Comparison of ENCODE assay signal across 12 cellular contexts in genomic region chr20:45487231-45487635, GRCh38. TPM values are rescaled to one million over a fixed set of nuclear protein-coding genes. Genes with fewer than 3 reads are reported as not detected.
DNase-seq lines count a peak whose midpoint lies in the region; ATAC-seq, FAIRE-seq and TF ChIP-seq lines count a peak whose summit lies in the region.
"Had no signal": no experiment of that assay in that cellular context is flagged by ENCODE, and none has a peak within 500 bp of the region (broad histone marks: within the 10 kb centered on the region; RNA-seq: fewer than 3 reads in every experiment).

No MANE protein-coding gene starts in this region.

- H3K4me3 ChIP-seq in AG04450 (ENCODE audit: low read depth, low read length) = no peak overlapping the region
- H3K4me3 ChIP-seq in PC-3 (ENCODE audit: low read length) = no peak overlapping the region
- H3K4me3 ChIP-seq: stomach had no signal

- peaks cover 17% of the 10 kb centered on the region for H3K27me3 ChIP-seq in AG04450 (ENCODE audit: control insufficient read depth, insufficient read depth, low read length)
- no peaks in the 10 kb centered on the region for H3K27me3 ChIP-seq in PC-3 (ENCODE audit: low read length)

- peaks cover 16% of the 10 kb centered on the region for H3K4me1 ChIP-seq in PC-3 (ENCODE audit: insufficient read depth, low read length)
- H3K4me1 ChIP-seq: stomach had no signal

- H3K9ac ChIP-seq in PC-3 (ENCODE audit: low read length) = no peak overlapping the region

- ATAC-seq in PC-3 = no peak
- no peak for ATAC-seq in GM19035 (IDR thresholded peaks at IDR 0.05; ENCODE audit: unreplicated experiment)
- no peak for ATAC-seq in GM21723 (IDR thresholded peaks at IDR 0.05; ENCODE audit: unreplicated experiment)
- ATAC-seq in HG03159 (IDR thresholded peaks at IDR 0.05; ENCODE audit: unreplicated experiment) = no peak
- no peak for ATAC-seq in HG02981 (IDR thresholded peaks at IDR 0.05; ENCODE audit: unreplicated experiment)
- ATAC-seq: natural killer cell had no signal

- CTCF ChIA-PET in AG04450 (lab: Charles Lee) = no interaction called here
- CTCF ChIA-PET in PC-3 (lab: Charles Lee) = no interaction called here

- TF ChIP-seq CTCF in AG04450 (IDR thresholded peaks at IDR 0.05; ENCODE audit: low read depth, low read length) (0 out of 2 replicates have a peak, but pooled peaks have one; percentile 9), PC-3 (conservative IDR thresholded peaks at IDR 0.05; ENCODE audit: low read depth, low read length) (peak; percentile 38; the same call in 1 of the 2 replicates)

- H3K27ac ChIP-seq in AG04450 (ENCODE audit: low read depth, low read length) (no peak overlapping the region), PC-3 (ENCODE audit: low read length) (no peak overlapping the region)
- H3K27ac ChIP-seq: stomach had no signal

- H3K9me2 ChIP-seq in PC-3 (replicated peaks; ENCODE audit: low read length) = no peaks in the 10 kb centered on the region; the same call in 1 of the 2 replicates

- H3K36me3 ChIP-seq in PC-3 (ENCODE audit: low read depth, low read length) = no peaks in the 10 kb centered on the region
- H3K36me3 ChIP-seq: stomach had no signal

- no peak overlapping the region for H3K4me2 ChIP-seq in PC-3 (ENCODE audit: low read length)

- H3K79me2 ChIP-seq in PC-3 (ENCODE audit: low read length) = no peaks in the 10 kb centered on the region

- no peaks in the 10 kb centered on the region for H4K20me1 ChIP-seq in PC-3 (ENCODE audit: low read length)

- DNase-seq in AG04450 (ENCODE audit: low read depth, low spot score) = no peak
- DNase-seq in GM19239 (ENCODE audit: insufficient read length, low spot score) = peak; percentile 19
- no peak for DNase-seq in PC-3
- peak; percentile 77 for DNase-seq in iPS-NIHi7 (ENCODE audit: extremely low spot score)
- DNase-seq: hippocampal formation, natural killer cell, NCI-H1436 treated with DMSO at 0.1 percent for 48 hours, stomach had no signal

- no peak for FAIRE-seq in GM19239 (lab: Jason Lieb, UNC)

- POLR2A ChIA-PET in AG04450 (lab: Yijun Ruan, JAX) = no interaction called here
- POLR2A ChIA-PET in PC-3 (lab: Charles Lee; ENCODE audit: unreplicated experiment) = no interaction called here

- no peaks in the 10 kb centered on the region for H3F3A ChIP-seq in PC-3 (ENCODE audit: low read length, unreplicated experiment)

- BruUV-seq in PC-3 (replicated peaks; lab: Mats Ljungman, UMichigan) = no TSS peak

- no peak overlapping the region for H2AFZ ChIP-seq in PC-3 (ENCODE audit: low read length)

- intact Hi-C loops in PC-3 (cut with micrococcal nuclease) = no loop called here

- H3K9me3 ChIP-seq in AG04450 (ENCODE audit: control insufficient read depth, insufficient read depth, low read length) (no peaks in the 10 kb centered on the region; the same call in 1 of the 2 replicates), PC-3 (ENCODE audit: low read length) (no peaks in the 10 kb centered on the region)
- H3K9me3 ChIP-seq: stomach had no signal

RNA-seq across cellular contexts. Expression of gene WFDC2, which starts 17.7 kb away (rescaled TPM):
- polyA plus RNA-seq in AG04450 (2011; rRNA removed) = not detected in 2 replicates
- not detected in 2 replicates for polyA minus RNA-seq in AG04450 (2011; rRNA and poly(A)+ RNA removed)
- not detected in 2 replicates for total RNA-seq in PC-3 (2014; rRNA removed)
- total RNA-seq: natural killer cell had no signal

RNA-seq across cellular contexts. Expression of gene SPINT3, which starts 28.2 kb away (rescaled TPM):
- not detected in 2 replicates for polyA plus RNA-seq in AG04450 (2011; rRNA removed)
- polyA minus RNA-seq in AG04450 (2011; rRNA and poly(A)+ RNA removed) = not detected in 2 replicates
- not detected in 2 replicates for total RNA-seq in PC-3 (2014; rRNA removed)
- total RNA-seq: natural killer cell, stomach had no signal
- polyA plus RNA-seq: stomach had no signal

RNA-seq across cellular contexts. Expression of gene WFDC6, which starts 52.0 kb away (rescaled TPM):
- polyA plus RNA-seq in AG04450 (2011; rRNA removed) = not detected in 2 replicates
- polyA minus RNA-seq in AG04450 (2011; rRNA and poly(A)+ RNA removed) = not detected in 2 replicates
- not detected in 2 replicates for total RNA-seq in PC-3 (2014; rRNA removed)
- total RNA-seq: natural killer cell, stomach had no signal
- polyA plus RNA-seq: stomach had no signal

RNA-seq across cellular contexts. Expression of gene EPPIN, which starts 60.0 kb away (rescaled TPM):
- polyA plus RNA-seq in AG04450 (2011; rRNA removed) = not detected in 2 replicates
- polyA minus RNA-seq in AG04450 (2011; rRNA and poly(A)+ RNA removed) = not detected in 2 replicates
- total RNA-seq in PC-3 (2014; rRNA removed) = not detected in 2 replicates
- total RNA-seq: natural killer cell, stomach had no signal
- polyA plus RNA-seq: stomach had no signal

Comparison
In these comparisons a context has a peak if more than half of its experiments do, and no peak if none do; other contexts are left out.
1. DNase-seq: peak in GM19239 (single experiment) and iPS-NIHi7 (single experiment); none in AG04450 (single experiment) and PC-3 (single experiment).